Comparison of ENCODE assay signal across 28 cellular contexts in genomic region chr4:122679946-122680345, GRCh38. TPM values are rescaled to one million over a fixed set of nuclear protein-coding genes. Genes with fewer than 3 reads are reported as not detected.
DNase-seq lines count a peak whose midpoint lies in the region; TF ChIP-seq lines count a peak whose summit lies in the region.
"Had no signal": no experiment of that assay in that cellular context is flagged by ENCODE, and none has a peak within 500 bp of the region (broad histone marks: within the 10 kb centered on the region; RNA-seq: fewer than 3 reads in every experiment).

No MANE protein-coding gene starts in this region.

- no peaks in the 10 kb centered on the region for H3K27me3 ChIP-seq in Caco-2 (replicated peaks; ENCODE audit: control insufficient read depth, insufficient read depth, low read length)
- H3K27me3 ChIP-seq: BE2C, BLaER1 had no signal

- H3K4me3 Mint-ChIP-seq in Caco-2 (ENCODE audit: unreplicated experiment): no peak overlapping the region
- no peak overlapping the region for H3K4me3 Mint-ChIP-seq in activated CD4-positive, alpha-beta T cell treated with anti-CD3 and anti-CD28 coated beads, Interleukin-2, amount 10 ng/mL, durations not matched to agents 7 days and 5 days
- H3K4me3 Mint-ChIP-seq: CD14-positive monocyte; CD4-positive, alpha-beta memory T cell; CD4-positive, CD25-positive, alpha-beta regulatory T cell; CD8-positive, alpha-beta memory T cell had no signal

- H3K4me1 Mint-ChIP-seq in Caco-2 (ENCODE audit: low read depth, unreplicated experiment): no peaks in the 10 kb centered on the region
- peaks cover 2% of the 10 kb centered on the region for H3K4me1 Mint-ChIP-seq in activated CD4-positive, alpha-beta T cell treated with anti-CD3 and anti-CD28 coated beads, Interleukin-2, amount 10 ng/mL, durations not matched to agents 7 days and 5 days
- H3K4me1 Mint-ChIP-seq: CD14-positive monocyte; CD4-positive, CD25-positive, alpha-beta regulatory T cell had no signal

- H3K27me3 Mint-ChIP-seq in Caco-2 (ENCODE audit: insufficient read depth, unreplicated experiment): peaks cover 8% of the 10 kb centered on the region
- H3K27me3 Mint-ChIP-seq in activated CD4-positive, alpha-beta T cell treated with anti-CD3 and anti-CD28 coated beads, Interleukin-2, amount 10 ng/mL, durations not matched to agents 7 days and 5 days: peaks cover 7% of the 10 kb centered on the region

- H3K4me3 ChIP-seq in choroid plexus epithelial cell (ENCODE audit: low read depth, low read length) (no peak overlapping the region), Caco-2 (ENCODE audit: low read depth, low read length) (no peak overlapping the region)
- H3K4me3 ChIP-seq: BLaER1, GM12878 had no signal

- no TSS peak for BruUV-seq in Caco-2 (replicated peaks; lab: Mats Ljungman, UMichigan)

- H3K9me3 ChIP-seq in Caco-2: no peaks in the 10 kb centered on the region; the same call in 1 of the 2 replicates
- H3K9me3 ChIP-seq: BE2C had no signal

- DNase-seq in amniotic epithelial cell (ENCODE audit: low read depth) (peak; percentile 66), choroid plexus epithelial cell (ENCODE audit: low read depth) (peak; percentile 67), iris pigment epithelial cell (ENCODE audit: low read depth) (peak; percentile 64), KG1 (lab: John Stamatoyannopoulos, UW) (no peak), DMS114 treated with DMSO at 0.1 percent for 48 hours (lab: John Stamatoyannopoulos, UW; ENCODE audit: unreplicated experiment) (no peak), Caco-2 (no peak)
- DNase-seq in activated CD4-positive, alpha-beta T cell treated with anti-CD3 and anti-CD28 coated beads, Interleukin-2, amount 10 ng/mL, durations not matched to agents 7 days and 5 days: no peak
- DNase-seq: 8988T; ACHN; BE2C; C1 segment of cervical spinal cord; Calu3; CD4-positive, alpha-beta memory T cell; CD4-positive, CD25-positive, alpha-beta regulatory T cell; CD8-positive, alpha-beta memory T cell; COR-L47; DMS153; DMS53; DMS79; DND-41; EL; GDM1 had no signal

- intact Hi-C loops in Caco-2 (cut with micrococcal nuclease; ENCODE audit: unreplicated experiment): no loop called here

- TF ChIP-seq CTCF in choroid plexus epithelial cell (conservative IDR thresholded peaks at IDR 0.05; ENCODE audit: low read depth, low read length) (no peak), Caco-2 (IDR thresholded peaks at IDR 0.05; ENCODE audit: insufficient read depth in 1 of 2, low read depth in 1 of 2, low read length in 1 of 2, severe bottlenecking in 1 of 2, unreplicated experiment in 1 of 2) (no peak)

- POLR2A ChIA-PET in Caco-2 (lab: Charles Lee): no interaction called here
- POLR2A ChIA-PET in activated CD4-positive, alpha-beta T cell treated with anti-CD3 and anti-CD28 coated beads, Interleukin-2, amount 10 ng/mL, durations not matched to agents 7 days and 5 days (lab: Charles Lee): no interaction called here

- no peaks in the 10 kb centered on the region for H3K4me1 ChIP-seq in Caco-2
- H3K4me1 ChIP-seq: BE2C, BLaER1 had no signal

- H3K9me3 Mint-ChIP-seq in Caco-2 (ENCODE audit: unreplicated experiment): no peaks in the 10 kb centered on the region
- H3K9me3 Mint-ChIP-seq in activated CD4-positive, alpha-beta T cell treated with anti-CD3 and anti-CD28 coated beads, Interleukin-2, amount 10 ng/mL, durations not matched to agents 7 days and 5 days: peaks cover 35% of the 10 kb centered on the region

- H3K27ac Mint-ChIP-seq in Caco-2 (ENCODE audit: unreplicated experiment): no peak overlapping the region
- no peak overlapping the region for H3K27ac Mint-ChIP-seq in activated CD4-positive, alpha-beta T cell treated with anti-CD3 and anti-CD28 coated beads, Interleukin-2, amount 10 ng/mL, durations not matched to agents 7 days and 5 days
- H3K27ac Mint-ChIP-seq: CD14-positive monocyte; CD4-positive, alpha-beta memory T cell; CD4-positive, CD25-positive, alpha-beta regulatory T cell; CD8-positive, alpha-beta memory T cell had no signal

- no peaks in the 10 kb centered on the region for H3K36me3 ChIP-seq in Caco-2 (ENCODE audit: control insufficient read depth, insufficient read depth, low read length)
- H3K36me3 ChIP-seq: BE2C, BLaER1 had no signal

- H3K36me3 Mint-ChIP-seq in Caco-2 (ENCODE audit: insufficient read depth, unreplicated experiment): no peaks in the 10 kb centered on the region
- peaks cover 12% of the 10 kb centered on the region for H3K36me3 Mint-ChIP-seq in activated CD4-positive, alpha-beta T cell treated with anti-CD3 and anti-CD28 coated beads, Interleukin-2, amount 10 ng/mL, durations not matched to agents 7 days and 5 days (ENCODE audit: low read depth)
- H3K36me3 Mint-ChIP-seq: CD14-positive monocyte; CD4-positive, alpha-beta memory T cell had no signal

- CTCF ChIA-PET in Caco-2 (lab: Charles Lee): no interaction called here
- CTCF ChIA-PET in activated CD4-positive, alpha-beta T cell treated with anti-CD3 and anti-CD28 coated beads, Interleukin-2, amount 10 ng/mL, durations not matched to agents 7 days and 5 days (lab: Charles Lee): no interaction called here

RNA-seq across cellular contexts. Expression of gene BBS12, which starts 52.6 kb away (rescaled TPM):
- 2.6 and 2.7 TPM in 2 replicates for total RNA-seq in Caco-2 (2022)
- 1 to 10 TPM; 1.7 to 2.1 TPM for total RNA-seq in activated CD4-positive, alpha-beta T cell treated with anti-CD3 and anti-CD28 coated beads, Interleukin-2, amount 10 ng/mL, durations not matched to agents 7 days and 5 days

RNA-seq across cellular contexts. Expression of gene IL21, which starts 59.1 kb away (rescaled TPM):
- not detected in 2 replicates for total RNA-seq in Caco-2 (2022)
- 1 to 10 TPM in 1 of 2 experiments, under 1 TPM in 1; 0.69 to 1.0 TPM for total RNA-seq in activated CD4-positive, alpha-beta T cell treated with anti-CD3 and anti-CD28 coated beads, Interleukin-2, amount 10 ng/mL, durations not matched to agents 7 days and 5 days
- total RNA-seq: A673, Calu3, Daoy, G401, GM12878 had no signal

Comparison
In these comparisons a context has a peak if more than half of its experiments do, and no peak if none do; other contexts are left out.
1. DNase-seq: peak in amniotic epithelial cell (single experiment), choroid plexus epithelial cell (single experiment) and iris pigment epithelial cell (single experiment); none in KG1 (single experiment), DMS114 treated with DMSO at 0.1 percent for 48 hours (single experiment), Caco-2 (0 of 2) and activated CD4-positive, alpha-beta T cell treated with anti-CD3 and anti-CD28 coated beads, Interleukin-2, amount 10 ng/mL, durations not matched to agents 7 days and 5 days (single experiment).